ENCODE assay signal across 8 cellular contexts in the genomic region with DNA sequence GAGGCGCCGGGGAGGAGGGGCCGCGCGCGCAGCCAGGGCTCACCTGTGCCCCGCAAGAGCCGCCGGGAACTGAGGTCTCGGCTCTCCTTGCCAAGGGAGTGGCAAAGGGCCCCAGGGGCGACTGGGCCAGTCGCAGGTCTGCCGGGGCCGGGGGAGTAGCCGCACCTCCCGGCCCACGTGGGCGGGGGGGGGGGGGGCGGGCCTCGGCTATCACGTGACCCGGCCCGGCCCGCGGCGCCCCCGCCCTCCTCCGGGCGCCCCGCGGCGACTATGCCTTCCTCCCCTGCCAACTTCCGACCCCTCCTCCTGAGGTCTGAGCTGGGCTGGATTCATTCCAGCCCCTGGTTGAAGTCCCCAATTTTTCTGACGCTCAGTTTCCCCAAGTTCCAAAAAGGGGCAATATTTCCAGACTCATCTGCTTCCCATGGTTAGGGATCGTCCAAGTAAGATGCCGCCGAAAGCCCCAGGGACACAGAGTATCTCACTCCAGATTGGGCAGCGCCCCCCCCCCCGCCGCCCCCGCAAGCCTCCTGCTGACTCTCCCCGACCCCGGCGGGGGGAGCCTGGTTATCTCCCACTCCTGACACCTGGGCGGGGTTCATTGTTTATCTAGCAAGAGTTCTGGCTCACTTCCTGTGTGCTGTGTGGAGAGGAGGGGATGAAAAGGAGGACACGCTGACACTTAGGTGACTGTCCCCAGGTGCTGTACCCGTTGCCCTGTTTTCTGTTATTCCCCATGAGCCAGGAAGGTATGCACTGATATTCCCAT. TPM values are rescaled to one million over a fixed set of nuclear protein-coding genes. Genes with fewer than 3 reads are reported as not detected.
A peak's percentile ranks its signal among the peaks of the same experiment; 100 is the strongest.
DNase-seq lines count a peak whose midpoint lies in the region; ATAC-seq and TF ChIP-seq lines count a peak whose summit lies in the region.

A gene with protein sequence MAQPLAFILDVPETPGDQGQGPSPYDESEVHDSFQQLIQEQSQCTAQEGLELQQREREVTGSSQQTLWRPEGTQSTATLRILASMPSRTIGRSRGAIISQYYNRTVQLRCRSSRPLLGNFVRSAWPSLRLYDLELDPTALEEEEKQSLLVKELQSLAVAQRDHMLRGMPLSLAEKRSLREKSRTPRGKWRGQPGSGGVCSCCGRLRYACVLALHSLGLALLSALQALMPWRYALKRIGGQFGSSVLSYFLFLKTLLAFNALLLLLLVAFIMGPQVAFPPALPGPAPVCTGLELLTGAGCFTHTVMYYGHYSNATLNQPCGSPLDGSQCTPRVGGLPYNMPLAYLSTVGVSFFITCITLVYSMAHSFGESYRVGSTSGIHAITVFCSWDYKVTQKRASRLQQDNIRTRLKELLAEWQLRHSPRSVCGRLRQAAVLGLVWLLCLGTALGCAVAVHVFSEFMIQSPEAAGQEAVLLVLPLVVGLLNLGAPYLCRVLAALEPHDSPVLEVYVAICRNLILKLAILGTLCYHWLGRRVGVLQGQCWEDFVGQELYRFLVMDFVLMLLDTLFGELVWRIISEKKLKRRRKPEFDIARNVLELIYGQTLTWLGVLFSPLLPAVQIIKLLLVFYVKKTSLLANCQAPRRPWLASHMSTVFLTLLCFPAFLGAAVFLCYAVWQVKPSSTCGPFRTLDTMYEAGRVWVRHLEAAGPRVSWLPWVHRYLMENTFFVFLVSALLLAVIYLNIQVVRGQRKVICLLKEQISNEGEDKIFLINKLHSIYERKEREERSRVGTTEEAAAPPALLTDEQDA (minus strand): TSS at position 140 of the 769 bp plus-strand sequence. CDS start 1,923 bp downstream, outside the sequence.

- ATAC-seq in GM18873 (IDR thresholded peaks at IDR 0.05; ENCODE audit: low FRiP score, unreplicated experiment), result no peak

- intact Hi-C loops in ascending aorta (cut with DNase I), result no loop called here

- no peaks in the 10 kb centered on the region for H3K9me3 ChIP-seq in ascending aorta

- H3K9ac ChIP-seq in KMS-11, result peak within 1 kb of the TSS; percentile 69

- peak within 1 kb of the TSS; percentile 68 for H3K27ac ChIP-seq in KMS-11
- H3K27ac ChIP-seq in ascending aorta, result peak within 1 kb of the TSS; percentile 54 to 58

- no peaks in the 10 kb centered on the region for H4K20me1 ChIP-seq in KMS-11 (ENCODE audit: insufficient read depth)

- no peaks in the 10 kb centered on the region for H3K36me3 ChIP-seq in KMS-11 (ENCODE audit: insufficient read depth)
- no peaks in the 10 kb centered on the region for H3K36me3 ChIP-seq in ascending aorta

- H3K4me2 ChIP-seq in KMS-11, result peak within 1 kb of the TSS; percentile 97

- peak within 1 kb of the TSS; percentile 58 for H2AFZ ChIP-seq in KMS-11 (ENCODE audit: low read depth)

- H3K27me3 ChIP-seq in KMS-11 (ENCODE audit: insufficient read depth, low read depth) (no peaks in the 10 kb centered on the region), ascending aorta (no peaks in the 10 kb centered on the region)

- peaks cover 50% of the 10 kb centered on the region for H3K79me2 ChIP-seq in KMS-11 (ENCODE audit: insufficient read depth, low read depth)

- H3K4me1 ChIP-seq in KMS-11 (ENCODE audit: low read depth, poor library complexity, severe bottlenecking) (peaks cover 46% of the 10 kb centered on the region), ascending aorta (peaks cover 5 to 31% of the 10 kb centered on the region in 2 donors)

- DNase-seq in GM10248 (ENCODE audit: extremely low spot score) (peak; percentile 89), T follicular helper cell (ENCODE audit: low read depth) (peak; percentile 63), ascending aorta (ENCODE audit: low spot score in 2 of 2) (no peak), hepatic stellate cell (ENCODE audit: low spot score) (peak; percentile 73), putamen (ENCODE audit: low spot score) (peak; percentile 63), HCEC 1CT (no peak)

- H3K4me3 ChIP-seq in KMS-11 (IDR thresholded peaks at IDR 0.05; ENCODE audit: insufficient read depth, low read depth, low read length) (no peak within 1 kb of the TSS), ascending aorta (peak within 1 kb of the TSS; percentile 70 to 73)

- CTCF ChIA-PET in GM10248 (lab: Yijun Ruan, JAX), result interaction anchor here (1.0 to 1.5 kb wide), 3 partner anchors 8 to 14 kb away, joined by 4 to 10 read pairs (median 5); no protein-coding TSS in a partner anchor

- TF ChIP-seq CTCF in GM10248 (IDR thresholded peaks at IDR 0.05; ENCODE audit: control extremely low read depth, extremely low read depth, low read depth, missing control alignments) (no peak), KMS-11 (conservative IDR thresholded peaks at IDR 0.05; ENCODE audit: low read depth, low read length) (no peak), ascending aorta (IDR thresholded peaks at IDR 0.05) (no peak)

- POLR2A ChIA-PET in GM10248 (lab: Yijun Ruan, JAX), result interaction anchor here (0.7 to 1.5 kb wide), 3 partner anchors 18 to 602 kb away, joined by 3 to 4 read pairs (median 4); no protein-coding TSS in a partner anchor

RNA-seq across cellular contexts. Expression of the gene that starts here (rescaled TPM):
- total RNA-seq in ascending aorta, result 173 TPM

Comparison
In these comparisons a context has a peak if more than half of its experiments do, and no peak if none do; other contexts are left out.
1. DNase-seq: peak in GM10248 (single experiment), T follicular helper cell (single experiment), hepatic stellate cell (single experiment) and putamen (single experiment); none in ascending aorta (0 of 2) and HCEC 1CT (single experiment).